28 cellular contexts compared by ENCODE assay signal in the genomic region with DNA sequence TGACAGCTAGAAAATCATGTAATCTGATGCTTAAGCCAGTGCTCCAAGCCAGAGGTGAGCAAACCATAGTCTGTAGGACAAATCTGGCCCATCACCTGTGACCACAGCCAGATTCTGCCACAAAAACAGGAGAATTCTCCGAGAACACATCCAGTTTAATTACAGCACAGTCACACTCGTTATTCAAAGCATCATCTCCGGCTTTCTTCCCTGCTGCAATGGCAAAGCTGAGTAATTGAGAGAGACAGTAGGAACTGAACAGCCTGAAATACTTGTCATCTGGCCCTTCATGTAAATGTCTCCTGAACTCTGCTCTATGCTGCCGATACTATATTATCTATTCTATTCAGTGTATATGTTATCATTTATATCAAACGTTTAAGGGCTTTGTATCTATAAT.
"Had no signal": no experiment of that assay in that cellular context is flagged by ENCODE, and none has a peak within 500 bp of the region (broad histone marks: within the 10 kb centered on the region; RNA-seq: fewer than 3 reads in every experiment).

No MANE protein-coding gene starts in this region.

- H3K9me3 Mint-ChIP-seq: memory B cell; naive thymus-derived CD8-positive, alpha-beta T cell; neural crest cell; stimulated activated effector memory CD8-positive, alpha-beta T cell treated with anti-CD3 and anti-CD28 coated beads, Interleukin-12 subunit alpha, Interleukin-12 subunit beta, amount 100 ng/mL, for 72 hours; stimulated activated naive CD8-positive, alpha-beta T cell treated with anti-CD3 and anti-CD28 coated beads, Interleukin-15, Interleukin-2, amounts not matched to agents 100 ng/mL and 50 ng/mL, for 24 hours had no signal

- H3K4me3 Mint-ChIP-seq: memory B cell; naive thymus-derived CD8-positive, alpha-beta T cell; nephron; neural crest cell; stimulated activated effector memory CD8-positive, alpha-beta T cell treated with anti-CD3 and anti-CD28 coated beads, Interleukin-12 subunit alpha, Interleukin-12 subunit beta, amount 100 ng/mL, for 72 hours; stimulated activated naive CD8-positive, alpha-beta T cell treated with anti-CD3 and anti-CD28 coated beads, Interleukin-15, Interleukin-2, amounts not matched to agents 100 ng/mL and 50 ng/mL, for 24 hours had no signal

- H3K36me3 ChIP-seq: left ventricle myocardium inferior, pancreas, prostate gland, suprapubic skin, thoracic aorta, tibial artery, upper lobe of right lung had no signal

- H3K27ac ChIP-seq: left ventricle myocardium inferior, pancreas, prostate gland, skin epidermis, suprapubic skin, thoracic aorta, tibial artery, upper lobe of right lung had no signal

- H3K27ac Mint-ChIP-seq: memory B cell; naive thymus-derived CD8-positive, alpha-beta T cell; nephron; stimulated activated effector memory CD8-positive, alpha-beta T cell treated with anti-CD3 and anti-CD28 coated beads, Interleukin-12 subunit alpha, Interleukin-12 subunit beta, amount 100 ng/mL, for 72 hours; stimulated activated naive CD8-positive, alpha-beta T cell treated with anti-CD3 and anti-CD28 coated beads, Interleukin-15, Interleukin-2, amounts not matched to agents 100 ng/mL and 50 ng/mL, for 24 hours had no signal

- H3K9me3 ChIP-seq: pancreas, prostate gland, suprapubic skin, thoracic aorta, tibial artery, upper lobe of right lung had no signal

- H3K4me1 ChIP-seq: pancreas, prostate gland, suprapubic skin, tibial artery had no signal

- DNase-seq: hippocampal formation; left ventricle myocardium inferior; naive thymus-derived CD8-positive, alpha-beta T cell; nucleus accumbens; pancreas; retina; right cardiac atrium; stimulated activated CD4-positive, alpha-beta T cell treated with anti-CD3 and anti-CD28 coated beads, Interleukin-12 subunit alpha, Interleukin-12 subunit beta, amount 100 ng/mL, for 4 hours; stimulated activated CD4-positive, alpha-beta T cell treated with anti-CD3 and anti-CD28 coated beads, Interleukin-15, amount 100 ng/mL, for 24 hours; stimulated activated CD4-positive, alpha-beta T cell treated with anti-CD3 and anti-CD28 coated beads, Interleukin-2, amount 100 ng/mL, for 24 hours; stimulated activated CD4-positive, alpha-beta T cell treated with anti-CD3 and anti-CD28 coated beads, Interleukin-4, amount 100 ng/mL, for 1 hour; stimulated activated naive CD4-positive, alpha-beta T cell; tibial artery; trophoblast cell; upper lobe of right lung had no signal

- H3K4me3 ChIP-seq: left ventricle myocardium inferior, lung, pancreas, prostate gland, skin epidermis, suprapubic skin, thoracic aorta, tibial artery, upper lobe of right lung had no signal

- H3K4me1 Mint-ChIP-seq: memory B cell; naive thymus-derived CD8-positive, alpha-beta T cell; stimulated activated effector memory CD8-positive, alpha-beta T cell treated with anti-CD3 and anti-CD28 coated beads, Interleukin-12 subunit alpha, Interleukin-12 subunit beta, amount 100 ng/mL, for 72 hours had no signal

- H3K36me3 Mint-ChIP-seq: memory B cell; stimulated activated effector memory CD8-positive, alpha-beta T cell treated with anti-CD3 and anti-CD28 coated beads, Interleukin-12 subunit alpha, Interleukin-12 subunit beta, amount 100 ng/mL, for 72 hours had no signal

- FAIRE-seq: keratinocyte, pancreas, urothelium cell line had no signal

- ATAC-seq: naive thymus-derived CD8-positive, alpha-beta T cell; pancreas; right cardiac atrium; sciatic nerve; stimulated activated effector memory CD8-positive, alpha-beta T cell treated with anti-CD3 and anti-CD28 coated beads, Interleukin-12 subunit alpha, Interleukin-12 subunit beta, amount 100 ng/mL, for 72 hours; upper lobe of right lung had no signal

- H3K27me3 ChIP-seq: pancreas had no signal
